2 cellular contexts compared by ENCODE assay signal in genomic region chr17:82457790-82458129, GRCh38.
TF ChIP-seq lines count a peak whose summit lies in the region.

No MANE protein-coding gene starts in this region.

TF ChIP-seq in SK-N-SH, 30 proteins besides CTCF, POLR2A, EP300 and RAD21:
- TF ChIP-seq RFX5 (IDR thresholded peaks at IDR 0.05; ENCODE audit: low read length) (0 out of 2 replicates have a peak, but pooled peaks have one; percentile 30), SMC3 (IDR thresholded peaks at IDR 0.05; ENCODE audit: low read depth, low read length) (0 out of 2 replicates have a peak, but pooled peaks have one; percentile 1), ZBTB33 (IDR thresholded peaks at IDR 0.05; ENCODE audit: borderline replicate concordance, low read depth) (no peak), MXI1 (IDR thresholded peaks at IDR 0.05; ENCODE audit: low read depth, low read length) (peak; percentile 99; the same call in 1 of the 2 replicates)

TF ChIP-seq in SK-N-SH treated with all-trans-retinoic acid at 6 μM for 48 hours, 23 proteins besides CTCF, POLR2A, EP300 and RAD21:
- TF ChIP-seq TSHZ2 (CRISPR knock-in tag; IDR thresholded peaks at IDR 0.05), result no peak
- TF ChIP-seq ZNF8 (CRISPR knock-in tag; IDR thresholded peaks at IDR 0.05), result no peak
- no peak for TF ChIP-seq ARNTL (CRISPR knock-in tag; IDR thresholded peaks at IDR 0.05; ENCODE audit: borderline replicate concordance, low read depth)
- TF ChIP-seq ZNF70 (CRISPR knock-in tag; IDR thresholded peaks at IDR 0.05), result no peak
- no peak for TF ChIP-seq BACH2 (CRISPR knock-in tag; IDR thresholded peaks at IDR 0.05; ENCODE audit: borderline replicate concordance)
- no peak for TF ChIP-seq ZFP30 (CRISPR knock-in tag; IDR thresholded peaks at IDR 0.05)
- TF ChIP-seq POU6F1 (CRISPR knock-in tag; IDR thresholded peaks at IDR 0.05; ENCODE audit: borderline replicate concordance, low read depth), result no peak
- no peak for TF ChIP-seq CSDC2 (CRISPR knock-in tag; IDR thresholded peaks at IDR 0.05)
- TF ChIP-seq TOX (CRISPR knock-in tag; IDR thresholded peaks at IDR 0.05; ENCODE audit: borderline replicate concordance), result no peak
- TF ChIP-seq ESRRG (CRISPR knock-in tag; IDR thresholded peaks at IDR 0.05), result no peak
